Comparison of ENCODE assay signal across 11 cellular contexts in the genomic region with DNA sequence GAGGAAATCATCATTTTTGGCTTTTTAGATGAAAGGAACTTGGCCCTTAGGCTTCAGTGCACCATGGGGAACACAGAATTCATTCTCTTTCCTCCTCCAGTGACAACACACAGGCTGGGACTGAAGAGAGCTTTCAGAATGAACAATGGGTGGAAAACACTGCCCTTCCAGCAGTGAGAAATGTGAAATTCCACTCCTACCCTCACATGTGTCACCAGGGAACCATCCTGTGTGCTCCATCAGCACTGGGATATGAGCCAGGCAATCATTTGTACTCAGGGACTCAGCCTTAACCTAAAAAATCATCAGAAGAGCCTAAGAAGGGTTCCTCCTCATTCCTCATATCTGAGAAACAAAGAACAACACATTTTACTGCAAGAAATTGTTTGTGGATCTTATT.
A peak's percentile ranks its signal among the peaks of the same experiment; 100 is the strongest.
DNase-seq lines count a peak whose midpoint lies in the region; ATAC-seq lines count a peak whose summit lies in the region.
"Had no signal": no experiment of that assay in that cellular context is flagged by ENCODE, and none has a peak within 500 bp of the region (broad histone marks: within the 10 kb centered on the region; RNA-seq: fewer than 3 reads in every experiment).

No MANE protein-coding gene starts in this region.

- no peaks in the 10 kb centered on the region for H3K27me3 ChIP-seq in H7 (ENCODE audit: control insufficient read depth, insufficient read depth, low read length)
- H3K27me3 ChIP-seq: uterus had no signal

- DNase-seq in H7 (peak; percentile 6), SK-MEL-5 (ENCODE audit: low read depth, low spot score) (peak; percentile 45), globus pallidus (ENCODE audit: low spot score) (peak; percentile 87), renal cortical epithelial cell (ENCODE audit: low read depth) (peak; percentile 27)
- no peak for DNase-seq in activated CD4-positive, alpha-beta T cell treated with anti-CD3 and anti-CD28 coated beads for 1 hour
- DNase-seq: activated T-cell treated with anti-CD3 and anti-CD28 coated beads, Interleukin-2, amount 50 U/mL, for 24 hours; DMS53; uterus had no signal

- in situ Hi-C loops in SK-MEL-5 (cut with HindIII; ENCODE audit: low pct_unique_long_range_greater_than_20kb, low sequenced_read_pairs) = no loop called here

- ATAC-seq in GM21529 (IDR thresholded peaks at IDR 0.05; ENCODE audit: unreplicated experiment) = no peak
- no peak for ATAC-seq in activated CD4-positive, CD25-positive, alpha-beta regulatory T cell treated with anti-CD3 and anti-CD28 coated beads, Interleukin-2, amount 50 U/mL, for 24 hours

- no peaks in the 10 kb centered on the region for H3K36me3 ChIP-seq in H7 (replicated peaks; ENCODE audit: control insufficient read depth, insufficient read depth, low read length)
- H3K36me3 ChIP-seq: prostate gland, uterus had no signal

- no peak overlapping the region for H3K4me3 ChIP-seq in H7 (ENCODE audit: insufficient read depth, low read depth, low read length)
- H3K4me3 ChIP-seq: prostate gland, uterus had no signal
